ENCODE assay signal across 8 cellular contexts in genomic region chr19:38544569-38545315, GRCh38.
DNase-seq lines count a peak whose midpoint lies in the region; ATAC-seq and TF ChIP-seq lines count a peak whose summit lies in the region.

No MANE protein-coding gene starts in this region.

- POLR2A ChIA-PET in activated CD4-positive, alpha-beta T cell treated with anti-CD3 and anti-CD28 coated beads for 36 hours (lab: Charles Lee) = no interaction called here

- peaks cover 2% of the 10 kb centered on the region for H3K9me3 Mint-ChIP-seq in activated CD4-positive, alpha-beta T cell treated with anti-CD3 and anti-CD28 coated beads for 36 hours (ENCODE audit: low read depth)

- H3K4me1 Mint-ChIP-seq in activated CD4-positive, alpha-beta T cell treated with anti-CD3 and anti-CD28 coated beads for 36 hours = peaks cover 20% of the 10 kb centered on the region

- no peak for ATAC-seq in activated CD4-positive, alpha-beta T cell treated with anti-CD3 and anti-CD28 coated beads for 36 hours
- ATAC-seq in GM21786 (IDR thresholded peaks at IDR 0.05; ENCODE audit: unreplicated experiment) = no peak

- peak in 23 of 56 donors; percentile 2 to 80 (median 65) for TF ChIP-seq CTCF in dorsolateral prefrontal cortex (IDR thresholded peaks at IDR 0.05 in 54 of 56, conservative IDR thresholded peaks at IDR 0.05 in 2 of 56; ENCODE audit: low read depth in 1 of 56, partially characterized antibody in 56 of 56)

- CTCF ChIA-PET in activated CD4-positive, alpha-beta T cell treated with anti-CD3 and anti-CD28 coated beads for 36 hours (lab: Charles Lee) = interaction anchor here (0.7 to 2.7 kb wide), 10 partner anchors 11 to 188 kb away, joined by 3 to 32 read pairs (median 4); partner anchors contain the start of genes EIF3K and FAM98C

- H3K27me3 ChIP-seq in dorsolateral prefrontal cortex = no peaks in the 10 kb centered on the region

- peak overlapping the region in 56 of 59 donors; percentile 23 to 94 (median 83) for H3K27ac ChIP-seq in dorsolateral prefrontal cortex

- no peaks in the 10 kb centered on the region for H3K27me3 Mint-ChIP-seq in activated CD4-positive, alpha-beta T cell treated with anti-CD3 and anti-CD28 coated beads for 36 hours

- intact Hi-C loops in activated CD4-positive, alpha-beta T cell treated with anti-CD3 and anti-CD28 coated beads for 36 hours (cut with DNase I, micrococcal nuclease) = loop anchor here (1.0 kb wide), 4 partner anchors 74 to 386 kb away; partner anchors contain the start of genes EIF3K (in 1 of the 2), MRPS12 (in 1 of the 2) and SARS2 (in 1 of the 2)
- intact Hi-C loops in dorsolateral prefrontal cortex (cut with DNase I) = loop anchor here (5.0 to 10.0 kb wide), 3 partner anchors 73 to 380 kb away; partner anchors contain the start of genes EIF3K (in 2 of the 2) and MAP4K1 (in 2 of the 2)

- H3K36me3 Mint-ChIP-seq in activated CD4-positive, alpha-beta T cell treated with anti-CD3 and anti-CD28 coated beads for 36 hours (ENCODE audit: low read depth) = no peaks in the 10 kb centered on the region

- H3K4me3 Mint-ChIP-seq in activated CD4-positive, alpha-beta T cell treated with anti-CD3 and anti-CD28 coated beads for 36 hours = peak overlapping the region; percentile 63

- peak overlapping the region; percentile 61 for H3K27ac Mint-ChIP-seq in activated CD4-positive, alpha-beta T cell treated with anti-CD3 and anti-CD28 coated beads for 36 hours

- H3K4me3 ChIP-seq in dorsolateral prefrontal cortex (peak overlapping the region in 55 of 59 donors; percentile 5 to 69 (median 45)), skeletal muscle cell (ENCODE audit: low read depth, low read length) (no peak overlapping the region)

- DNase-seq in activated CD4-positive, alpha-beta T cell treated with anti-CD3 and anti-CD28 coated beads for 36 hours = no peak
- DNase-seq in activated CD4-positive, alpha-beta T cell treated with anti-CD3 and anti-CD28 coated beads, Interleukin-2, amount 50 U/mL, for 1 hour = no peak
- peak; percentile 73 for DNase-seq in NCI-H2227 (lab: John Stamatoyannopoulos, UW; ENCODE audit: unreplicated experiment)
- DNase-seq in dorsolateral prefrontal cortex = no peak
- peak; percentile 12 for DNase-seq in skeletal muscle cell (ENCODE audit: low read depth)
- no peak for DNase-seq in NCI-H69 (lab: John Stamatoyannopoulos, UW)
- no peak for DNase-seq in DMS153 treated with DMSO at 0.1 percent for 48 hours (lab: John Stamatoyannopoulos, UW; ENCODE audit: unreplicated experiment)

Comparison
In these comparisons a context has a peak if more than half of its experiments do, and no peak if none do; other contexts are left out.
1. DNase-seq: peak in NCI-H2227 (single experiment) and skeletal muscle cell (single experiment); none in activated CD4-positive, alpha-beta T cell treated with anti-CD3 and anti-CD28 coated beads for 36 hours (single experiment), activated CD4-positive, alpha-beta T cell treated with anti-CD3 and anti-CD28 coated beads, Interleukin-2, amount 50 U/mL, for 1 hour (single experiment), dorsolateral prefrontal cortex (0 of 10), NCI-H69 (single experiment) and DMS153 treated with DMSO at 0.1 percent for 48 hours (single experiment).